Comparison of ENCODE assay signal across 17 cellular contexts in genomic region chr6:131787079-131787478, GRCh38. TPM values are rescaled to one million over a fixed set of nuclear protein-coding genes. Genes with fewer than 3 reads are reported as not detected.
"Had no signal": no experiment of that assay in that cellular context is flagged by ENCODE, and none has a peak within 500 bp of the region (broad histone marks: within the 10 kb centered on the region; RNA-seq: fewer than 3 reads in every experiment).

No MANE protein-coding gene starts in this region.

- H3K4me1 ChIP-seq: psoas muscle, testis had no signal

- H3K9me3 ChIP-seq: gastroesophageal sphincter, heart left ventricle, psoas muscle, stomach, testis had no signal

- H3K27me3 ChIP-seq: gastroesophageal sphincter, heart left ventricle, stomach, testis had no signal

- ATAC-seq: activated T-cell treated with anti-CD3 and anti-CD28 coated beads, Interleukin-2, amount 50 U/mL, for 4 hours; gastroesophageal sphincter; heart left ventricle; naive thymus-derived CD4-positive, alpha-beta T cell; psoas muscle; right cardiac atrium; stimulated activated effector memory CD8-positive, alpha-beta T cell treated with anti-CD3 and anti-CD28 coated beads, Interleukin-12 subunit alpha, Interleukin-12 subunit beta, amount 100 ng/mL, for 72 hours had no signal

- H3K4me3 ChIP-seq: coronary artery, gastroesophageal sphincter, heart left ventricle, psoas muscle, stomach, testis had no signal

- DNase-seq: activated CD4-positive, alpha-beta T cell treated with anti-CD3 and anti-CD28 coated beads, Interleukin-2, amount 10 ng/mL, durations not matched to agents 7 days and 5 days; activated CD4-positive, CD25-positive, alpha-beta regulatory T cell; activated CD8-positive, alpha-beta memory T cell treated with anti-CD3 and anti-CD28 coated beads, Interleukin-2, amount 50 U/mL, for 4 hours; activated naive CD4-positive, alpha-beta T cell treated with anti-CD3 and anti-CD28 coated beads for 36 hours; activated T-cell treated with anti-CD3 and anti-CD28 coated beads, Interleukin-2, amount 50 U/mL, for 4 hours; aorta; heart left ventricle; immature natural killer cell; naive thymus-derived CD4-positive, alpha-beta T cell; psoas muscle; right cardiac atrium; stimulated activated CD4-positive, alpha-beta T cell treated with anti-CD3 and anti-CD28 coated beads, Interleukin-4, amount 100 ng/mL, for 24 hours; stomach; testis had no signal

- H3K27ac ChIP-seq: coronary artery, heart left ventricle, psoas muscle, stomach, testis had no signal

- H3K36me3 ChIP-seq: gastroesophageal sphincter, heart left ventricle, stomach had no signal

RNA-seq across cellular contexts. Expression of gene ENPP1, which starts 20.7 kb away (rescaled TPM):
- polyA plus RNA-seq: naive thymus-derived CD4-positive, alpha-beta T cell had no signal
